12 cellular contexts compared by ENCODE assay signal in genomic region chr3:183455064-183455463, GRCh38. TPM values are rescaled to one million over a fixed set of nuclear protein-coding genes. Genes with fewer than 3 reads are reported as not detected.
DNase-seq lines count a peak whose midpoint lies in the region; ATAC-seq and TF ChIP-seq lines count a peak whose summit lies in the region.
"Had no signal": no experiment of that assay in that cellular context is flagged by ENCODE, and none has a peak within 500 bp of the region (broad histone marks: within the 10 kb centered on the region; RNA-seq: fewer than 3 reads in every experiment).

No MANE protein-coding gene starts in this region.

- no peak overlapping the region for H3K4me3 Mint-ChIP-seq in brain
- no peak overlapping the region for H3K4me3 Mint-ChIP-seq in activated CD8-positive, alpha-beta memory T cell treated with anti-CD3 and anti-CD28 coated beads, Interleukin-2, amount 10 ng/mL, durations not matched to agents 7 days and 5 days
- H3K4me3 Mint-ChIP-seq: activated naive CD8-positive, alpha-beta T cell treated with anti-CD3 and anti-CD28 coated beads, Interleukin-2, amount 10 ng/mL, durations not matched to agents 7 days and 5 days had no signal

- H3K4me1 ChIP-seq in skeletal muscle tissue (ENCODE audit: control insufficient read depth in 3 of 3, insufficient read depth in 3 of 3, low read length in 3 of 3): peaks cover 0 to 3% (median under 1%) of the 10 kb centered on the region in 3 donors

- H3K9ac ChIP-seq in skeletal muscle tissue (ENCODE audit: low read depth in 1 of 3, low read length in 3 of 3): no peak overlapping the region
- H3K9ac ChIP-seq: KMS-11 had no signal

- TF ChIP-seq CTCF in brain (conservative IDR thresholded peaks at IDR 0.05): no peak
- TF ChIP-seq CTCF in kidney epithelial cell (IDR thresholded peaks at IDR 0.05; ENCODE audit: insufficient read depth, low read length, poor library complexity, severe bottlenecking): no peak

- H3K9me3 ChIP-seq in skeletal muscle tissue (ENCODE audit: control insufficient read depth in 3 of 3, low read length in 3 of 3): no peaks in the 10 kb centered on the region

- peaks cover 34% of the 10 kb centered on the region for H3K4me1 Mint-ChIP-seq in brain
- H3K4me1 Mint-ChIP-seq in activated CD8-positive, alpha-beta memory T cell treated with anti-CD3 and anti-CD28 coated beads, Interleukin-2, amount 10 ng/mL, durations not matched to agents 7 days and 5 days: no peaks in the 10 kb centered on the region
- H3K4me1 Mint-ChIP-seq: activated naive CD8-positive, alpha-beta T cell treated with anti-CD3 and anti-CD28 coated beads, Interleukin-2, amount 10 ng/mL, durations not matched to agents 7 days and 5 days had no signal

- H3K36me3 ChIP-seq in kidney epithelial cell (ENCODE audit: control insufficient read depth, insufficient read depth, low read length) (no peaks in the 10 kb centered on the region), skeletal muscle tissue (ENCODE audit: control insufficient read depth in 3 of 3, insufficient read depth in 3 of 3, low read length in 3 of 3) (peaks cover 0 to 12% (median 5%) of the 10 kb centered on the region in 3 donors)

- H3K9me3 Mint-ChIP-seq in brain: peaks cover 0 to 6% (median 2%) of the 10 kb centered on the region in 5 experiments
- H3K9me3 Mint-ChIP-seq in activated CD8-positive, alpha-beta memory T cell treated with anti-CD3 and anti-CD28 coated beads, Interleukin-2, amount 10 ng/mL, durations not matched to agents 7 days and 5 days (ENCODE audit: low read depth): no peaks in the 10 kb centered on the region
- H3K9me3 Mint-ChIP-seq: activated naive CD8-positive, alpha-beta T cell treated with anti-CD3 and anti-CD28 coated beads, Interleukin-2, amount 10 ng/mL, durations not matched to agents 7 days and 5 days had no signal

- peak; percentile 19 for DNase-seq in HT-29 (ENCODE audit: low spot score)
- peak; percentile 12 for DNase-seq in kidney epithelial cell (ENCODE audit: low read depth)
- no peak for DNase-seq in mucosa of gallbladder (ENCODE audit: low spot score)
- no peak for DNase-seq in activated CD8-positive, alpha-beta memory T cell treated with anti-CD3 and anti-CD28 coated beads, Interleukin-2, amount 10 ng/mL, durations not matched to agents 7 days and 5 days
- DNase-seq in NCI-H748 (lab: John Stamatoyannopoulos, UW; ENCODE audit: unreplicated experiment): no peak
- DNase-seq: activated naive CD8-positive, alpha-beta T cell treated with anti-CD3 and anti-CD28 coated beads, Interleukin-2, amount 10 ng/mL, durations not matched to agents 7 days and 5 days; stimulated activated CD4-positive, alpha-beta T cell treated with anti-CD3 and anti-CD28 coated beads, Interleukin-1b, Interleukin-23, amount 100 ng/mL, for 48 hours; stimulated activated naive CD4-positive, alpha-beta T cell treated with Interleukin-2 at 50 U/mL for 16 hours had no signal

- H3K4me3 ChIP-seq in kidney epithelial cell (ENCODE audit: low read depth, low read length): no peak overlapping the region
- no peak overlapping the region for H3K4me3 ChIP-seq in skeletal muscle tissue (ENCODE audit: low read length in 3 of 3)

- H3K36me3 Mint-ChIP-seq in brain: peaks cover 48% of the 10 kb centered on the region
- peaks cover 7% of the 10 kb centered on the region for H3K36me3 Mint-ChIP-seq in activated CD8-positive, alpha-beta memory T cell treated with anti-CD3 and anti-CD28 coated beads, Interleukin-2, amount 10 ng/mL, durations not matched to agents 7 days and 5 days

- H3K27ac Mint-ChIP-seq in brain: peak overlapping the region in 3 of 5 experiments; percentile 43 to 80 (median 62)
- H3K27ac Mint-ChIP-seq in activated CD8-positive, alpha-beta memory T cell treated with anti-CD3 and anti-CD28 coated beads, Interleukin-2, amount 10 ng/mL, durations not matched to agents 7 days and 5 days: no peak overlapping the region
- H3K27ac Mint-ChIP-seq: activated naive CD8-positive, alpha-beta T cell treated with anti-CD3 and anti-CD28 coated beads, Interleukin-2, amount 10 ng/mL, durations not matched to agents 7 days and 5 days had no signal

- no peak for ATAC-seq in activated CD8-positive, alpha-beta memory T cell treated with anti-CD3 and anti-CD28 coated beads, Interleukin-2, amount 10 ng/mL, durations not matched to agents 7 days and 5 days
- ATAC-seq in HG03196 (IDR thresholded peaks at IDR 0.05; ENCODE audit: unreplicated experiment): no peak

- H3K27ac ChIP-seq in skeletal muscle tissue (ENCODE audit: low read depth, low read length): peak overlapping the region; percentile 23
- H3K27ac ChIP-seq: KMS-11 had no signal

- H3K27me3 ChIP-seq in kidney epithelial cell (ENCODE audit: control insufficient read depth, insufficient read depth, low read length) (no peaks in the 10 kb centered on the region), skeletal muscle tissue (ENCODE audit: control insufficient read depth in 3 of 3, insufficient read depth in 3 of 3, low read length in 3 of 3) (no peaks in the 10 kb centered on the region)

- no peaks in the 10 kb centered on the region for H3K27me3 Mint-ChIP-seq in brain
- no peaks in the 10 kb centered on the region for H3K27me3 Mint-ChIP-seq in activated CD8-positive, alpha-beta memory T cell treated with anti-CD3 and anti-CD28 coated beads, Interleukin-2, amount 10 ng/mL, durations not matched to agents 7 days and 5 days
- H3K27me3 Mint-ChIP-seq: activated naive CD8-positive, alpha-beta T cell treated with anti-CD3 and anti-CD28 coated beads, Interleukin-2, amount 10 ng/mL, durations not matched to agents 7 days and 5 days had no signal

- CTCF ChIA-PET in activated CD8-positive, alpha-beta memory T cell treated with anti-CD3 and anti-CD28 coated beads, Interleukin-2, amount 10 ng/mL, durations not matched to agents 7 days and 5 days (lab: Charles Lee): no interaction called here

RNA-seq across cellular contexts. Expression of gene MCF2L2, which starts 26.6 kb away (rescaled TPM):
- 0.05 TPM in 1 of 2 replicates, not detected in the other for total RNA-seq in HT-29 (2014; rRNA removed; shearing (Covaris generic))
- polyA plus RNA-seq in brain (ENCODE audit: insufficient read depth, low read depth, low replicate concordance): 8.1 TPM
- total RNA-seq in kidney epithelial cell (0.84 and 1.9 TPM in 2 replicates), skeletal muscle tissue (under 0.01 TPM), mucosa of gallbladder (1.8 TPM)
- 10 to 100 TPM in 1 of 2 experiments, 1 to 10 TPM in 1; 6.0 to 11.4 TPM for total RNA-seq in activated CD8-positive, alpha-beta memory T cell treated with anti-CD3 and anti-CD28 coated beads, Interleukin-2, amount 10 ng/mL, durations not matched to agents 7 days and 5 days

Comparison
In these comparisons a context has a peak if more than half of its experiments do, and no peak if none do; other contexts are left out.
1. DNase-seq: peak in HT-29 (single experiment) and kidney epithelial cell (single experiment); none in mucosa of gallbladder (single experiment), activated CD8-positive, alpha-beta memory T cell treated with anti-CD3 and anti-CD28 coated beads, Interleukin-2, amount 10 ng/mL, durations not matched to agents 7 days and 5 days (single experiment) and NCI-H748 (single experiment).